In the genomic region with DNA sequence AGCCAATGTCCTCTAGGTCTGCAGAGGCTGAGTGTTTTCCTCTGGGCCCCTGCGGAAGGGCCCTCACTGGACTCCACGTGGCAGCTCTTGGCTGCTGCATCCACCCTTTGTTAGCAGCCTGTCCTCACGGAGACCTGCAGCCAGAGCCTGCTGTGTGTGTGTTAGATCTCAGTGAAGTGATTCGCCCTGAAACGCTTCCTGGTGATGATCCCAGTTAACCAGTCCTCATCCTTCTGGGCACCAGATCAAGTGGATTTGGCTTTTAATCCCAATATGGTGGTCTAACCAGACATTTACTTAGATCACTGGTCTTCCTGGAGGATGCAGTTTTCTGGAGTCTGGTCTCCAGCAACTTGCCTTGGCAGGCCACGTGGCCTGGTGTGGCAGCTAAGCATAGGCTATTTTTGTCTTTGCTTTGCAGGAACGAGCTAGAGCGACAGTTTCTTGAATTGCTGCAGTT, we compare ENCODE assay signal across 16 cellular contexts. TPM values are rescaled to one million over a fixed set of nuclear protein-coding genes. Genes with fewer than 3 reads are reported as not detected.
DNase-seq lines count a peak whose midpoint lies in the region; ATAC-seq and TF ChIP-seq lines count a peak whose summit lies in the region.
"Had no signal": no experiment of that assay in that cellular context is flagged by ENCODE, and none has a peak within 500 bp of the region (broad histone marks: within the 10 kb centered on the region; RNA-seq: fewer than 3 reads in every experiment).

No MANE protein-coding gene starts in this region.

- H3K36me3 ChIP-seq in brain microvascular endothelial cell (replicated peaks) (peaks cover 8% of the 10 kb centered on the region), sigmoid colon (peaks cover 5 to 36% (median 19%) of the 10 kb centered on the region in 4 donors), spleen (peaks cover 4 to 75% (median 33%) of the 10 kb centered on the region in 6 donors), tibial nerve (peaks cover 0 to 59% (median 12%) of the 10 kb centered on the region in 3 donors)

- peak overlapping the region; percentile 15 for H3K27ac Mint-ChIP-seq in T-helper 2 cell treated with Interferon-gamma antibody and Interleukin-4, amounts not matched to agents 5 μg/mL and 100 μg/mL, for 36 hours

- H3K4me1 Mint-ChIP-seq in T-helper 2 cell treated with Interferon-gamma antibody and Interleukin-4, amounts not matched to agents 5 μg/mL and 100 μg/mL, for 36 hours (ENCODE audit: low read depth): peaks cover 3% of the 10 kb centered on the region

- H3K9me3 Mint-ChIP-seq in T-helper 2 cell treated with Interferon-gamma antibody and Interleukin-4, amounts not matched to agents 5 μg/mL and 100 μg/mL, for 36 hours: no peaks in the 10 kb centered on the region
- H3K9me3 Mint-ChIP-seq: natural killer cell treated with Interleukin-12 subunit alpha and Interleukin-12 subunit beta and Interleukin-15 and Interleukin-18, amount 100 ng/mL, for 72 hours had no signal

- no peak overlapping the region for H3K4me3 ChIP-seq in brain microvascular endothelial cell (ENCODE audit: low read depth, low read length)
- no peak overlapping the region for H3K4me3 ChIP-seq in sigmoid colon
- H3K4me3 ChIP-seq in spleen: no peak overlapping the region
- H3K4me3 ChIP-seq in tibial nerve: no peak overlapping the region
- H3K4me3 ChIP-seq: SJSA1, testis had no signal

- ATAC-seq in left ventricle myocardium superior: peak; percentile 67
- ATAC-seq: foreskin keratinocyte, HCT116 had no signal

- H3K4me1 ChIP-seq in sigmoid colon (peaks cover 0 to 36% (median 32%) of the 10 kb centered on the region in 4 donors), spleen (peaks cover 7 to 31% (median 23%) of the 10 kb centered on the region in 6 donors), tibial nerve (peaks cover 0 to 33% (median 9%) of the 10 kb centered on the region in 4 donors)
- H3K4me1 ChIP-seq: foreskin keratinocyte had no signal

- TF ChIP-seq EP300 in sigmoid colon (IDR thresholded peaks at IDR 0.05) (no peak), tibial nerve (IDR thresholded peaks at IDR 0.05) (no peak)

- intact Hi-C loops in left ventricle myocardium superior (cut with micrococcal nuclease) (no loop called here), sigmoid colon (cut with DNase I) (no loop called here), spleen (cut with DNase I; ENCODE audit: low total_unique reads) (no loop called here)

- H3K27me3 Mint-ChIP-seq in T-helper 2 cell treated with Interferon-gamma antibody and Interleukin-4, amounts not matched to agents 5 μg/mL and 100 μg/mL, for 36 hours (ENCODE audit: low read depth): no peaks in the 10 kb centered on the region
- H3K27me3 Mint-ChIP-seq: natural killer cell treated with Interleukin-12 subunit alpha and Interleukin-12 subunit beta and Interleukin-15 and Interleukin-18, amount 100 ng/mL, for 72 hours had no signal

- H3K27ac ChIP-seq in brain microvascular endothelial cell: peak overlapping the region; percentile 75
- H3K27ac ChIP-seq in sigmoid colon: peak overlapping the region; percentile 3 to 62 (median 53)
- peak overlapping the region in 3 of 8 donors; percentile 70 to 72 (median 71) for H3K27ac ChIP-seq in spleen
- no peak overlapping the region for H3K27ac ChIP-seq in tibial nerve
- H3K27ac ChIP-seq: foreskin keratinocyte, SJSA1, testis, VCaP had no signal

- H3K27me3 ChIP-seq in brain microvascular endothelial cell (replicated peaks) (no peaks in the 10 kb centered on the region), sigmoid colon (no peaks in the 10 kb centered on the region), spleen (replicated peaks in 1 of 7) (no peaks in the 10 kb centered on the region), tibial nerve (no peaks in the 10 kb centered on the region)
- H3K27me3 ChIP-seq: foreskin keratinocyte, SJSA1, testis had no signal

- H3K36me3 Mint-ChIP-seq in T-helper 2 cell treated with Interferon-gamma antibody and Interleukin-4, amounts not matched to agents 5 μg/mL and 100 μg/mL, for 36 hours (ENCODE audit: low read depth): peaks cover 8% of the 10 kb centered on the region

- 85 to 88% methylated on average over 8 of the region's 8 CpGs for whole genome bisulfite sequencing in sigmoid colon, 2 donors
- WGBS in spleen, 5 donors: 86 to 96% (median 89%) methylated on average over 8 of the region's 8 CpGs
- 52 to 64% methylated on average over 8 of the region's 8 CpGs for WGBS in tibial nerve, 2 donors

- no peak overlapping the region for H3K4me3 Mint-ChIP-seq in T-helper 2 cell treated with Interferon-gamma antibody and Interleukin-4, amounts not matched to agents 5 μg/mL and 100 μg/mL, for 36 hours
- H3K4me3 Mint-ChIP-seq: natural killer cell treated with Interleukin-12 subunit alpha and Interleukin-12 subunit beta and Interleukin-15 and Interleukin-18, amount 100 ng/mL, for 72 hours had no signal

- in situ Hi-C loops in brain microvascular endothelial cell (cut with HindIII; ENCODE audit: low pct_ligation_motif_present, low sequenced_read_pairs): no loop called here

- no peak for TF ChIP-seq CTCF in brain microvascular endothelial cell (IDR thresholded peaks at IDR 0.05; ENCODE audit: low read depth, low read length, missing control alignments)
- no peak for TF ChIP-seq CTCF in sigmoid colon (IDR thresholded peaks at IDR 0.05)
- no peak for TF ChIP-seq CTCF in spleen (IDR thresholded peaks at IDR 0.05 in 8 of 11, conservative IDR thresholded peaks at IDR 0.05 in 3 of 11)
- TF ChIP-seq CTCF in tibial nerve (IDR thresholded peaks at IDR 0.05): no peak

- no peaks in the 10 kb centered on the region for H3K9me3 ChIP-seq in sigmoid colon
- H3K9me3 ChIP-seq in spleen: no peaks in the 10 kb centered on the region
- no peaks in the 10 kb centered on the region for H3K9me3 ChIP-seq in tibial nerve
- H3K9me3 ChIP-seq: SJSA1, testis had no signal

- TF ChIP-seq POLR2A in sigmoid colon (IDR thresholded peaks at IDR 0.05) (no peak), spleen (IDR thresholded peaks at IDR 0.05) (no peak), tibial nerve (IDR thresholded peaks at IDR 0.05) (no peak)

- no peak for DNase-seq in T-helper 2 cell treated with Interferon-gamma antibody and Interleukin-4, amounts not matched to agents 5 μg/mL and 100 μg/mL, for 36 hours (ENCODE audit: low spot score)
- DNase-seq in T-helper 2 cell (no peak), brain microvascular endothelial cell (peak; percentile 24), left ventricle myocardium superior (peak; percentile 51), sigmoid colon (no peak), spleen (no peak), tibial nerve (ENCODE audit: low spot score in 2 of 2) (no peak), NCI-H187 (lab: John Stamatoyannopoulos, UW) (no peak)
- DNase-seq: foreskin keratinocyte; NK-92 treated with Interleukin-12 subunit alpha and Interleukin-12 subunit beta, amount 100 ng/mL, for 24 hours; testis had no signal

RNA-seq across cellular contexts. Expression of gene GJD4, which starts 39.5 kb away (rescaled TPM):
- not detected for total RNA-seq in left ventricle myocardium superior
- not detected for total RNA-seq in sigmoid colon
- not detected for polyA plus RNA-seq in sigmoid colon
- total RNA-seq in spleen: not detected
- polyA plus RNA-seq in spleen: under 1 TPM in 2 of 3 donors, not detected in 1; 0.03 to 0.10 TPM
- under 1 TPM in 1 of 4 donors, not detected in 3; 0.20 TPM for total RNA-seq in tibial nerve
- total RNA-seq: foreskin keratinocyte; natural killer cell treated with Interleukin-12 subunit alpha and Interleukin-12 subunit beta and Interleukin-15 and Interleukin-18, amount 100 ng/mL, for 72 hours had no signal
- polyA plus RNA-seq: foreskin keratinocyte, keratinocyte had no signal

Comparison
In these comparisons a context has a peak if more than half of its experiments do, and no peak if none do; other contexts are left out.
1. DNase-seq: peak in brain microvascular endothelial cell (single experiment) and left ventricle myocardium superior (single experiment); none in T-helper 2 cell treated with Interferon-gamma antibody and Interleukin-4, amounts not matched to agents 5 μg/mL and 100 μg/mL, for 36 hours (single experiment), T-helper 2 cell (0 of 5), sigmoid colon (single experiment), spleen (single experiment), tibial nerve (0 of 2) and NCI-H187 (0 of 2).
2. H3K27ac ChIP-seq: peak in brain microvascular endothelial cell (single experiment) and sigmoid colon (4 of 4); none in tibial nerve (0 of 4).